ENCODE assay signal across 1 cellular context in the genomic region with DNA sequence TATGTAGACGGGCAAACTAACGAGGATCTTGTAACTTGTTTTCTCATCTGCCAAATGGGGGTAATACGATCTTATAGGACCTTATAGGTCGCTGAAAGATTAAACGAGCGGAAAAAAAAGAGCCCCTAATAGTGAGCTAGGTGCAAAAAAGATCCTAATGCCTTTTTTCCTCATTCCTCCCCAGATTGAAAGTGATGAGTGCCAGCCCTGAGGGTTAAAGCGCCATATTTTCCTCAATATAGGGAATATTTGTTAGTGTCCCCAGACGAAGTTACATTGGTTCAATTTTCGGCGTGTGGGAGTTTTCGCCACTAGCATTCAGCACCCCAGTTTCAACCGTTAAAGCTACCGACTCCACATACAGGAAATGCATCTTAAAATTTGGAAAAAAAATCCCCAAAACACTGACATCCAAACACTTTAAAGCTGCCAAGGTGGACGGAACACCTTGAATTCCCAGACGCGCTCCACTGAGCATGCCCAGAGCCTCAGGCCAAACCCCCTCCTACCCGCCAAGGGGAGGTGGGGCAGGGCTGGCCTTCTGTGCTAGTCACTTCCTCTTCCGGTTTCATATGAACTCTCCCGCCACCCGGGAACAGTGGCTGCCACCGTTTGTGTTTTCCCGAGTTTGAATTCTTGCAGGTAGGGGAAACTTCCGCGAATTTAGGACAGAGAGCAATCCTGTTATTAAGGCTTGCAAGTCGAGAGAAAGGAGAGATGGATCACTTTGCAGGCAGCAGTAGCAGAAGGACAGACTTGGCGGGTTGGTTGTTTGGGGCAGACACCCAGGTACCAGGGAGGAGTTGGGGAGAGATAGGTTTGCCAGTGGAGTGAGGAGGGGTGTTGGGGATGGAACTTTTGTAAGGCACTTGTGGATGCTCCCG.
TF ChIP-seq lines count a peak whose summit lies in the region.

A gene with protein sequence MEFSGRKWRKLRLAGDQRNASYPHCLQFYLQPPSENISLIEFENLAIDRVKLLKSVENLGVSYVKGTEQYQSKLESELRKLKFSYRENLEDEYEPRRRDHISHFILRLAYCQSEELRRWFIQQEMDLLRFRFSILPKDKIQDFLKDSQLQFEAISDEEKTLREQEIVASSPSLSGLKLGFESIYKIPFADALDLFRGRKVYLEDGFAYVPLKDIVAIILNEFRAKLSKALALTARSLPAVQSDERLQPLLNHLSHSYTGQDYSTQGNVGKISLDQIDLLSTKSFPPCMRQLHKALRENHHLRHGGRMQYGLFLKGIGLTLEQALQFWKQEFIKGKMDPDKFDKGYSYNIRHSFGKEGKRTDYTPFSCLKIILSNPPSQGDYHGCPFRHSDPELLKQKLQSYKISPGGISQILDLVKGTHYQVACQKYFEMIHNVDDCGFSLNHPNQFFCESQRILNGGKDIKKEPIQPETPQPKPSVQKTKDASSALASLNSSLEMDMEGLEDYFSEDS (plus strand): TSS at position 571 of the 884 bp plus-strand sequence. CDS start 816 bp downstream, outside the sequence.

TF ChIP-seq in K562, 482 proteins besides CTCF, POLR2A, EP300 and RAD21 (continued from another document and continues in another):
- TF ChIP-seq MGA (IDR thresholded peaks at IDR 0.05): no peak; the same call in 1 of the 2 replicates
- TF ChIP-seq, protein P1, sequence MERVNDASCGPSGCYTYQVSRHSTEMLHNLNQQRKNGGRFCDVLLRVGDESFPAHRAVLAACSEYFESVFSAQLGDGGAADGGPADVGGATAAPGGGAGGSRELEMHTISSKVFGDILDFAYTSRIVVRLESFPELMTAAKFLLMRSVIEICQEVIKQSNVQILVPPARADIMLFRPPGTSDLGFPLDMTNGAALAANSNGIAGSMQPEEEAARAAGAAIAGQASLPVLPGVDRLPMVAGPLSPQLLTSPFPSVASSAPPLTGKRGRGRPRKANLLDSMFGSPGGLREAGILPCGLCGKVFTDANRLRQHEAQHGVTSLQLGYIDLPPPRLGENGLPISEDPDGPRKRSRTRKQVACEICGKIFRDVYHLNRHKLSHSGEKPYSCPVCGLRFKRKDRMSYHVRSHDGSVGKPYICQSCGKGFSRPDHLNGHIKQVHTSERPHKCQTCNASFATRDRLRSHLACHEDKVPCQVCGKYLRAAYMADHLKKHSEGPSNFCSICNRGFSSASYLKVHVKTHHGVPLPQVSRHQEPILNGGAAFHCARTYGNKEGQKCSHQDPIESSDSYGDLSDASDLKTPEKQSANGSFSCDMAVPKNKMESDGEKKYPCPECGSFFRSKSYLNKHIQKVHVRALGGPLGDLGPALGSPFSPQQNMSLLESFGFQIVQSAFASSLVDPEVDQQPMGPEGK (CRISPR knock-in tag; IDR thresholded peaks at IDR 0.05; ENCODE audit: borderline replicate concordance): no peak
- 0 out of 2 replicates have a peak, but pooled peaks have one; percentile 15 for TF ChIP-seq ZBTB12 (CRISPR knock-in tag; IDR thresholded peaks at IDR 0.05)
- TF ChIP-seq FOXJ2 (tag; IDR thresholded peaks at IDR 0.05): no peak
- no peak for TF ChIP-seq PRMT5 (CRISPR knock-in tag; IDR thresholded peaks at IDR 0.05)
- TF ChIP-seq ETS2 (tag; IDR thresholded peaks at IDR 0.05; ENCODE audit: borderline replicate concordance, poor library complexity, severe bottlenecking): no peak
- TF ChIP-seq SMAD2 (IDR thresholded peaks at IDR 0.05; ENCODE audit: low read depth, low read length): no peak
- TF ChIP-seq U2AF2 (optimal IDR thresholded peaks at IDR 0.05; ENCODE audit: low read depth, low read length): no peak
- TF ChIP-seq, protein P2, sequence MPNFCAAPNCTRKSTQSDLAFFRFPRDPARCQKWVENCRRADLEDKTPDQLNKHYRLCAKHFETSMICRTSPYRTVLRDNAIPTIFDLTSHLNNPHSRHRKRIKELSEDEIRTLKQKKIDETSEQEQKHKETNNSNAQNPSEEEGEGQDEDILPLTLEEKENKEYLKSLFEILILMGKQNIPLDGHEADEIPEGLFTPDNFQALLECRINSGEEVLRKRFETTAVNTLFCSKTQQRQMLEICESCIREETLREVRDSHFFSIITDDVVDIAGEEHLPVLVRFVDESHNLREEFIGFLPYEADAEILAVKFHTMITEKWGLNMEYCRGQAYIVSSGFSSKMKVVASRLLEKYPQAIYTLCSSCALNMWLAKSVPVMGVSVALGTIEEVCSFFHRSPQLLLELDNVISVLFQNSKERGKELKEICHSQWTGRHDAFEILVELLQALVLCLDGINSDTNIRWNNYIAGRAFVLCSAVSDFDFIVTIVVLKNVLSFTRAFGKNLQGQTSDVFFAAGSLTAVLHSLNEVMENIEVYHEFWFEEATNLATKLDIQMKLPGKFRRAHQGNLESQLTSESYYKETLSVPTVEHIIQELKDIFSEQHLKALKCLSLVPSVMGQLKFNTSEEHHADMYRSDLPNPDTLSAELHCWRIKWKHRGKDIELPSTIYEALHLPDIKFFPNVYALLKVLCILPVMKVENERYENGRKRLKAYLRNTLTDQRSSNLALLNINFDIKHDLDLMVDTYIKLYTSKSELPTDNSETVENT (CRISPR knock-in tag; IDR thresholded peaks at IDR 0.05): no peak
- TF ChIP-seq SMAD3 (CRISPR knock-in tag; conservative IDR thresholded peaks at IDR 0.05): no peak
- TF ChIP-seq ZNF785 (CRISPR knock-in tag; IDR thresholded peaks at IDR 0.05): no peak
- no peak for TF ChIP-seq CBX8 (IDR thresholded peaks at IDR 0.05; ENCODE audit: borderline replicate concordance, extremely low read depth, low read depth, low read length, poor library complexity, severe bottlenecking)
- TF ChIP-seq POU5F1 (IDR thresholded peaks at IDR 0.05; ENCODE audit: borderline replicate concordance, low read depth, low read length, partially characterized antibody): no peak
- TF ChIP-seq ELK3 (CRISPR knock-in tag; IDR thresholded peaks at IDR 0.05): no peak
- TF ChIP-seq ARID3B (CRISPR knock-in tag; IDR thresholded peaks at IDR 0.05; ENCODE audit: borderline replicate concordance): no peak
- no peak for TF ChIP-seq SRSF3 (IDR thresholded peaks at IDR 0.05; ENCODE audit: insufficient read depth, low read length)
- no peak for TF ChIP-seq CBX1 (IDR thresholded peaks at IDR 0.05; ENCODE audit: low read depth)
- TF ChIP-seq ZNF830 (CRISPR knock-in tag; IDR thresholded peaks at IDR 0.05): no peak
- no peak for TF ChIP-seq HBP1 (CRISPR knock-in tag; IDR thresholded peaks at IDR 0.05)
